ENCODE assay signal across 14 cellular contexts in the genomic region with DNA sequence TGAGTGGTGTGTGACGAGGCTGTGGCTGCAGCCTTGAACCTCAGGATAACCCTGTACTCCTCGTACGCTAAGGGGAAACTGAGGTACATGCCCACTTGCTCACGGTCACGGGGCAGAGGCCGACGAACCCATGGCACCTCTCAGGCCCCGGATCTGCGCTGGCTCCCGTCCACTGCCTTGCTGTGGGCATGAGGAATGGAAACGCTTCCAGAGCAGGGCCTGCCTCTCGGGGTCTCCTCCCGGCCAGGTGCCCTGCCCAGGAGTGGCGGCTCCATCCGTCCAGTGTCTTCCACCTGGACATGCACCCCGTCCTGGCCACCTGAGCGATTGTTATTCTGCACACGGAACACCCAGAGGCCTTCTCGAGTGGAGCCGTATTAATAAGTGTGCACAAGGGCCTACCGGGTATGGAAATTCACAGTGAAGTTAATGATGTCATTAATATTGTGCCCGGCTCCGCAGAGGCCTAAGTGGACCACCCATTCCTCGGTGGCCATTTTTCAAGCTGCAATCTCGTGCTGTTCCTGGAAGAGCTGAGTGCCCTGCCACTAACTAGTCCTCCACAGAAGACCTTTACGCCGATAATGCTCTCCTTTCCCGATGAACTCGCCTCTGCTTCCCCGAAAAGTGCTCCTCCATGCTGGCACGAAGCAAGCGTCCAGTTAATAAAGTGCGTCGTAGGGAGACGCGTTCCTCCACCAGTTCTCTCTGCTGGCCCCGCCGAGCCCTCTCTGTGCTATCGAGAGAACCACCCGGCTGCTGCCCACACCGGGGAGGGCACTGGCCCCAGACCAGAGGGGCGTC.
"Had no signal": no experiment of that assay in that cellular context is flagged by ENCODE, and none has a peak within 500 bp of the region (broad histone marks: within the 10 kb centered on the region; RNA-seq: fewer than 3 reads in every experiment).

No MANE protein-coding gene starts in this region.

- H3K9me3 Mint-ChIP-seq: activated CD4-positive, alpha-beta memory T cell treated with anti-CD3 and anti-CD28 coated beads, Interleukin-2, amount 10 ng/mL, durations not matched to agents 7 days and 5 days; activated naive CD4-positive, alpha-beta T cell treated with anti-CD3 and anti-CD28 coated beads, Interleukin-2, amount 50 U/mL, for 72 hours; natural killer cell; stimulated activated memory B cell treated with anti-CD40 and anti-IgM and Interleukin-4, amounts not matched to agents 10 μg/mL and 1 μg/mL and 100 μg/mL, for 72 hours had no signal

- H3K4me1 Mint-ChIP-seq: activated CD4-positive, alpha-beta memory T cell treated with anti-CD3 and anti-CD28 coated beads, Interleukin-2, amount 10 ng/mL, durations not matched to agents 7 days and 5 days; natural killer cell; stimulated activated memory B cell treated with anti-CD40 and anti-IgM and Interleukin-4, amounts not matched to agents 10 μg/mL and 1 μg/mL and 100 μg/mL, for 72 hours had no signal

- H3K27ac Mint-ChIP-seq: activated CD4-positive, alpha-beta memory T cell treated with anti-CD3 and anti-CD28 coated beads, Interleukin-2, amount 10 ng/mL, durations not matched to agents 7 days and 5 days; activated naive CD4-positive, alpha-beta T cell treated with anti-CD3 and anti-CD28 coated beads, Interleukin-2, amount 50 U/mL, for 72 hours; natural killer cell; stimulated activated memory B cell treated with anti-CD40 and anti-IgM and Interleukin-4, amounts not matched to agents 10 μg/mL and 1 μg/mL and 100 μg/mL, for 72 hours had no signal

- ATAC-seq: activated naive CD4-positive, alpha-beta T cell treated with anti-CD3 and anti-CD28 coated beads, Interleukin-2, amount 50 U/mL, for 72 hours; gastroesophageal sphincter; heart right ventricle; natural killer cell; stimulated activated memory B cell treated with anti-CD40 and anti-IgM and Interleukin-4, amounts not matched to agents 10 μg/mL and 1 μg/mL and 100 μg/mL, for 72 hours had no signal

- H3K27me3 Mint-ChIP-seq: activated CD4-positive, alpha-beta memory T cell treated with anti-CD3 and anti-CD28 coated beads, Interleukin-2, amount 10 ng/mL, durations not matched to agents 7 days and 5 days had no signal

- H3K27ac ChIP-seq: cardiac muscle cell, gastroesophageal sphincter, heart right ventricle, thyroid gland, VCaP had no signal

- H3K9me3 ChIP-seq: gastroesophageal sphincter, heart right ventricle, thyroid gland had no signal

- H3K27me3 ChIP-seq: cardiac muscle cell, thyroid gland had no signal

- DNase-seq: activated CD4-positive, alpha-beta memory T cell treated with anti-CD3 and anti-CD28 coated beads, Interleukin-2, amount 10 ng/mL, durations not matched to agents 7 days and 5 days; activated CD4-positive, alpha-beta T cell treated with anti-CD3 and anti-CD28 coated beads for 4 hours; erythroblast; heart right ventricle; mesenchymal stem cell; natural killer cell; occipital lobe; stimulated activated CD4-positive, alpha-beta T cell treated with anti-CD3 and anti-CD28 coated beads, Interleukin-2, amount 100 ng/mL, for 48 hours; thyroid gland had no signal

- H3K36me3 ChIP-seq: cardiac muscle cell, gastroesophageal sphincter, heart right ventricle, thyroid gland had no signal

- H3K36me3 Mint-ChIP-seq: activated naive CD4-positive, alpha-beta T cell treated with anti-CD3 and anti-CD28 coated beads, Interleukin-2, amount 50 U/mL, for 72 hours; natural killer cell; stimulated activated memory B cell treated with anti-CD40 and anti-IgM and Interleukin-4, amounts not matched to agents 10 μg/mL and 1 μg/mL and 100 μg/mL, for 72 hours had no signal

- H3K4me3 Mint-ChIP-seq: activated CD4-positive, alpha-beta memory T cell treated with anti-CD3 and anti-CD28 coated beads, Interleukin-2, amount 10 ng/mL, durations not matched to agents 7 days and 5 days; natural killer cell; stimulated activated memory B cell treated with anti-CD40 and anti-IgM and Interleukin-4, amounts not matched to agents 10 μg/mL and 1 μg/mL and 100 μg/mL, for 72 hours had no signal

- H3K4me3 ChIP-seq: cardiac muscle cell, gastroesophageal sphincter, heart right ventricle, thyroid gland had no signal

- H3K4me1 ChIP-seq: gastroesophageal sphincter, heart right ventricle, thyroid gland had no signal
